Comparison of ENCODE assay signal across 1 cellular context in genomic region chr12:53096761-53097160, GRCh38.
TF ChIP-seq lines count a peak whose summit lies in the region.

No MANE protein-coding gene starts in this region.

TF ChIP-seq in HepG2, 621 proteins besides CTCF, POLR2A, EP300 and RAD21:
- no peak for TF ChIP-seq UBTF (CRISPR knock-in tag; IDR thresholded peaks at IDR 0.05)
- no peak for TF ChIP-seq RERE (CRISPR knock-in tag; IDR thresholded peaks at IDR 0.05; ENCODE audit: low read depth)
